Comparison of ENCODE assay signal across 8 cellular contexts in the genomic region with DNA sequence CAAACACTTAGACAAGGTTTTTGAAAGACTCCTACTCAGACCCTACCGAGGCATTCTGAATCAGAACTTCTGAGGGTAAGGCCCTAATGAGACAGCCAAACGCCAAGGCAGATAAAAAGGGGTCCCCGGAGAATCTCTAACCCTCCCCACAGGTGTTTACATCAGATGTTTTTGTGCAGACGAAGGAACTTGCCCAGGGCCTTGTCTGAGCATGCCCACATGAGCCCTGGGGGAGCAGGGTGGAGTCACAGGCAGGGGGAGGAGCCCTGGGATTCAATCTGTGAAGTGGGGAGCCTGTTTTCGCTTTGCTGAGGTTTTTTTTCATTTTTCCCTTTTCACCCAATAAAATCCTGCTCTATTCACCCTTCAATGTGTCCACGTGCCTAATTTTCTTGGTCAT.
A peak's percentile ranks its signal among the peaks of the same experiment; 100 is the strongest.
DNase-seq lines count a peak whose midpoint lies in the region; ATAC-seq and TF ChIP-seq lines count a peak whose summit lies in the region.

No MANE protein-coding gene starts in this region.

- H3K4me3 Mint-ChIP-seq in activated naive CD4-positive, alpha-beta T cell treated with anti-CD3 and anti-CD28 coated beads, Interleukin-2, amount 50 U/mL, for 24 hours = peak overlapping the region; percentile 66

- 0 out of 2 replicates have a peak overlapping the region, but pooled peaks have one; percentile 9 for H3K4me2 ChIP-seq in DOHH2 (ENCODE audit: low read length)

- H3K36me3 Mint-ChIP-seq in activated naive CD4-positive, alpha-beta T cell treated with anti-CD3 and anti-CD28 coated beads, Interleukin-2, amount 50 U/mL, for 24 hours = no peaks in the 10 kb centered on the region

- H3K27me3 Mint-ChIP-seq in activated naive CD4-positive, alpha-beta T cell treated with anti-CD3 and anti-CD28 coated beads, Interleukin-2, amount 50 U/mL, for 24 hours = no peaks in the 10 kb centered on the region

- no peak for ATAC-seq in GM18517 (IDR thresholded peaks at IDR 0.05; ENCODE audit: unreplicated experiment)
- ATAC-seq in GM21529 (IDR thresholded peaks at IDR 0.05; ENCODE audit: unreplicated experiment) = no peak

- no peaks in the 10 kb centered on the region for H4K20me1 ChIP-seq in DOHH2 (ENCODE audit: control insufficient read depth, insufficient read depth, low read depth, low read length)

- intact Hi-C loops in prostate gland (cut with DNase I) = no loop called here

- peaks cover 86% of the 10 kb centered on the region for H3K4me1 Mint-ChIP-seq in activated naive CD4-positive, alpha-beta T cell treated with anti-CD3 and anti-CD28 coated beads, Interleukin-2, amount 50 U/mL, for 24 hours

- peak overlapping the region; percentile 95 for H3K27ac Mint-ChIP-seq in activated naive CD4-positive, alpha-beta T cell treated with anti-CD3 and anti-CD28 coated beads, Interleukin-2, amount 50 U/mL, for 24 hours

- H3K36me3 ChIP-seq in DOHH2 (ENCODE audit: control insufficient read depth, low read length) = no peaks in the 10 kb centered on the region
- H3K36me3 ChIP-seq in SJSA1 = no peaks in the 10 kb centered on the region
- no peaks in the 10 kb centered on the region for H3K36me3 ChIP-seq in prostate gland

- DNase-seq in SJSA1 (ENCODE audit: low read depth in 1 of 2, low spot score in 2 of 2) (peak in 1 of 2 experiments; percentile 2), prostate gland (ENCODE audit: low spot score) (no peak), GM10266 (ENCODE audit: extremely low spot score) (no peak), foreskin melanocyte (no peak)

- 68% methylated on average over 6 of the region's 6 CpGs for WGBS in prostate gland

- no peak for TF ChIP-seq POLR2A in prostate gland (IDR thresholded peaks at IDR 0.05)

- H3K27me3 ChIP-seq in DOHH2 (ENCODE audit: control insufficient read depth, low read length) (no peaks in the 10 kb centered on the region), SJSA1 (replicated peaks) (no peaks in the 10 kb centered on the region), prostate gland (replicated peaks; ENCODE audit: insufficient read depth) (no peaks in the 10 kb centered on the region)

- H3K27ac ChIP-seq in DOHH2 (ENCODE audit: low read depth, low read length) = no peak overlapping the region
- H3K27ac ChIP-seq in SJSA1 = peak overlapping the region; percentile 45
- peak overlapping the region; percentile 3 to 37 for H3K27ac ChIP-seq in prostate gland

- H3K9me3 ChIP-seq in DOHH2 (ENCODE audit: control insufficient read depth, insufficient read depth, low read length) (no peaks in the 10 kb centered on the region), SJSA1 (replicated peaks) (no peaks in the 10 kb centered on the region), prostate gland (no peaks in the 10 kb centered on the region)

- H3K9me3 Mint-ChIP-seq in activated naive CD4-positive, alpha-beta T cell treated with anti-CD3 and anti-CD28 coated beads, Interleukin-2, amount 50 U/mL, for 24 hours = no peaks in the 10 kb centered on the region

- H3K4me1 ChIP-seq in DOHH2 (ENCODE audit: control insufficient read depth, low read length) (peaks cover 12% of the 10 kb centered on the region), SJSA1 (replicated peaks) (peaks cover 33% of the 10 kb centered on the region), prostate gland (replicated peaks) (no peaks in the 10 kb centered on the region)

- TF ChIP-seq CTCF in DOHH2 (IDR thresholded peaks at IDR 0.05; ENCODE audit: low read depth, low read length, poor library complexity, severe bottlenecking) = no peak
- no peak for TF ChIP-seq CTCF in prostate gland (IDR thresholded peaks at IDR 0.05)
- no peak for TF ChIP-seq CTCF in GM10266 (IDR thresholded peaks at IDR 0.05; ENCODE audit: control insufficient read depth, insufficient read depth, low read depth, missing control alignments)

- H3K9me2 ChIP-seq in DOHH2 (replicated peaks; ENCODE audit: control insufficient read depth, low read length) = no peaks in the 10 kb centered on the region

- H3K79me2 ChIP-seq in DOHH2 (ENCODE audit: control insufficient read depth, low read length) = no peaks in the 10 kb centered on the region

- H3F3A ChIP-seq in DOHH2 (ENCODE audit: control insufficient read depth, insufficient read depth) = no peaks in the 10 kb centered on the region

- H3K4me3 ChIP-seq in DOHH2 (ENCODE audit: low read length) = no peak overlapping the region
- H3K4me3 ChIP-seq in SJSA1 = no peak overlapping the region
- no peak overlapping the region for H3K4me3 ChIP-seq in prostate gland
